In the genomic region with DNA sequence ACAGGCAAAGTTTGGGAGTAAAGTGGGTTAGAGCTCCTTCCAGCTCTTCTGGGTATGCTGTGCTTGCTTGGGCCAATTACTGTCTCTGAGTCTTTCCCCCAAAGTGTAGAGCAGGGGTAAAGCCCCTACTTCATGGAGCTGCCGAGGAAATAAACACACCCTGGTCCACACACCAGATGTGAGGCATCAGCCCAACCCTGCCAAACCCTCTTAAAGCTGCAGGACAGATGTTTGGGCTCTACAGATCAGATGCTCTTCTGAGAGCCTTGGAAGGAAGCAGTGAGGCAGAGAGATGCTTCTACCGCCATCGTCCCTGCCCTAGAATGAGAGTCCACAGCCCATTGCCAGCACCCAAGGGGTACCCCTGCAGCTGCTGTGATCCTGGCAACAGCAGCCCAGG, we compare ENCODE assay signal across 23 cellular contexts.
"Had no signal": no experiment of that assay in that cellular context is flagged by ENCODE, and none has a peak within 500 bp of the region (broad histone marks: within the 10 kb centered on the region; RNA-seq: fewer than 3 reads in every experiment).

No MANE protein-coding gene starts in this region.

- H3K4me3 ChIP-seq: lung, tibial artery had no signal

- DNase-seq: activated B cell treated with CpG ODN at 0.5 μM for 24 hours; activated CD4-positive, alpha-beta memory T cell treated with anti-CD3 and anti-CD28 coated beads, Interleukin-2, amount 10 ng/mL, durations not matched to agents 7 days and 5 days; activated CD4-positive, alpha-beta T cell treated with anti-CD3 and anti-CD28 coated beads for 4 hours; activated CD8-positive, alpha-beta memory T cell treated with anti-CD3 and anti-CD28 coated beads, Interleukin-2, amount 10 ng/mL, durations not matched to agents 7 days and 5 days; activated naive CD8-positive, alpha-beta T cell treated with anti-CD3 and anti-CD28 coated beads for 36 hours; amygdala; brain microvascular endothelial cell; effector CD4-positive, alpha-beta T cell; foreskin keratinocyte; hippocampal formation; left cardiac atrium; midbrain; nephron progenitor cell; stimulated activated CD4-positive, alpha-beta T cell treated with anti-CD3 and anti-CD28 coated beads, Interleukin-12 subunit alpha, Interleukin-12 subunit beta, amount 100 ng/mL, for 4 hours; stimulated activated CD4-positive, alpha-beta T cell treated with anti-CD3 and anti-CD28 coated beads, Interleukin-1b, Interleukin-23, amount 100 ng/mL, for 48 hours; stimulated activated CD8-positive, alpha-beta memory T cell treated with anti-CD3 and anti-CD28 coated beads, Interleukin-4, amount 100 ng/mL, for 48 hours; stimulated activated naive CD4-positive, alpha-beta T cell treated with Interleukin-2 at 50 U/mL for 16 hours; substantia nigra; T-cell; tibial artery had no signal

- ATAC-seq: activated CD8-positive, alpha-beta memory T cell treated with anti-CD3 and anti-CD28 coated beads, Interleukin-2, amount 10 ng/mL, durations not matched to agents 7 days and 5 days; esophagus mucosa; foreskin keratinocyte; left cardiac atrium; T-cell had no signal

- H3K27me3 ChIP-seq: brain microvascular endothelial cell had no signal

- FAIRE-seq: islet of Langerhans had no signal

- H3K27ac ChIP-seq: brain microvascular endothelial cell, foreskin keratinocyte, tibial artery had no signal

- H3K36me3 ChIP-seq: brain microvascular endothelial cell, tibial artery had no signal

- H3K9me3 ChIP-seq: tibial artery had no signal

- H3K4me1 ChIP-seq: foreskin keratinocyte, tibial artery had no signal
